Comparison of ENCODE assay signal across 17 cellular contexts in the genomic region with DNA sequence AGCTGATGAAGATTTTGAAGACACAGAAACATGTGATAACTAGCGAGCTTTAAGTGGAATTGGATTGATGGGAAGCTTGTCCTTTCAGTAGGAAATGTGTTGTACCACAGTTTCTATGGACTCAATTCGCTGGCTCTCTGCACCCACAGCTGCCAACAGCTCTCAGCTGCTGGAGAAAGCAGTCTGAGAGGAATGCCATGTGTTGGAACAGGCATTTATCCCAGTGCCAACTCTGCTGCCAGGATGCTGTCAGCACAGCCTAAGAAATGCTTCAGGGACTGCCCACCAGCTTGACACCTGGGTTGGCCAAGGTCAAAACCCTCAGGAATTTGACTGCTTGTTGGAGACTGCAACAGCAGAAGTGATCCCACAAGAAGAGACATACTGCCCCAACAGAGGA.
"Had no signal": no experiment of that assay in that cellular context is flagged by ENCODE, and none has a peak within 500 bp of the region (broad histone marks: within the 10 kb centered on the region; RNA-seq: fewer than 3 reads in every experiment).

No MANE protein-coding gene starts in this region.

- H3K4me3 ChIP-seq: colonic mucosa, hepatocyte, SK-N-MC, tibial artery had no signal

- H3K27ac ChIP-seq: colonic mucosa, hepatocyte, SK-N-MC, tibial artery had no signal

- H3K4me1 ChIP-seq: colonic mucosa had no signal

- H3K27me3 ChIP-seq: colonic mucosa, hepatocyte, tibial artery had no signal

- DNase-seq: activated B cell treated with CpG ODN at 0.5 μM for 24 hours; activated CD4-positive, alpha-beta T cell treated with anti-CD3 and anti-CD28 coated beads for 48 hours; activated CD8-positive, alpha-beta T cell treated with anti-CD3 and anti-CD28 coated beads for 36 hours; activated naive CD4-positive, alpha-beta T cell; activated naive CD8-positive, alpha-beta T cell treated with anti-CD3 and anti-CD28 coated beads for 36 hours; activated T-cell treated with anti-CD3 and anti-CD28 coated beads, Interleukin-2, amount 50 U/mL, for 1 hour; central memory CD4-positive, alpha-beta T cell; colonic mucosa; erythroblast; naive B cell; stimulated activated CD4-positive, alpha-beta T cell treated with anti-CD3 and anti-CD28 coated beads, Interleukin-12 subunit alpha, Interleukin-12 subunit beta, amount 100 ng/mL, for 4 hours; stimulated activated CD4-positive, alpha-beta T cell treated with anti-CD3 and anti-CD28 coated beads, Interleukin-1b, Interleukin-23, amount 100 ng/mL, for 48 hours; stimulated activated naive CD4-positive, alpha-beta T cell treated with Interleukin-2 at 50 U/mL for 16 hours; tibial artery had no signal

- H3K36me3 ChIP-seq: colonic mucosa, tibial artery had no signal

- ATAC-seq: activated CD8-positive, alpha-beta T cell treated with anti-CD3 and anti-CD28 coated beads for 36 hours; activated T-helper 17 cell treated with anti-CD3 and anti-CD28 coated beads, Interleukin-2, amount 50 U/mL, for 72 hours had no signal

- H3K9me3 ChIP-seq: colonic mucosa, tibial artery had no signal
